8 cellular contexts compared by ENCODE assay signal in the genomic region with DNA sequence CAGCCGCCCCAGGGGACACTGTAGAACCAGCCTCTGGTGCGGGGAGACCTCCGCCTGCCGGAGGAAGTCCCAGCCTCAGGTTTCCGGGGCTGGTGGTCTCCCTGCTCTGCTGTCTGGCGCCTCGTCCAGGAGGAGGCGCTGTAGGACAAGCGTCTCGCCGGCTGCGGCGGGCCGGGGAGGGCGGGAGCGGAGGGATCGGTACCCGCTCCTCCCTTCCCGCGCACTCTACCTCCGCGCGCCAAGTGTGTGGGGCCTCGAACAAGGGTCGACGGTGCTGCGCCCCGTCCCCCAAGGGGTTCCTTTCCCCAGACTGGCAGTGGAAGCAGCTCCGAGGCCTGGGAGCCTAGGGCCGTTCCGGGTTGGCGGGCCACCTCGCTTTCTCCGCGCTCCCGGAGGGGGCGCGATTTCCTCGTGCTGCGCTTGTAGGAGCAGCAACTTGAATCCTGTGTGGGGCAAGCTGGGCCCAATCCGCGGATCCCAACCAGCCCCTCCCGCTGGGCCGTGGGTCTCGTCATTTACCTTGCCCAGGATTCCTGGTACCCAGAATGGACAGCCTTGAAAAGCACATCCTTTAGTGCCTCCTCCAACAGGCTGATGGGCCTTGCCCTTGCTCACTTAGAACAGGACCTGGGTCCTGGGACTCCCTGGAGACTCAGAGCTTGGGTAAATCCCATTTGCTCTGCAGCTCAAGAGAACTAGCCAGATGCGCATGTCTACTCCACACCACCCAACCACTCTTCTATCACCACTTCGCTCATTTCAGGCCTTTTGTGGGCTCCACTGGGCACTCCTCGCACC. TPM values are rescaled to one million over a fixed set of nuclear protein-coding genes. Genes with fewer than 3 reads are reported as not detected.
DNase-seq lines count a peak whose midpoint lies in the region; ATAC-seq, FAIRE-seq and TF ChIP-seq lines count a peak whose summit lies in the region.

No MANE protein-coding gene starts in this region.

- H3K27me3 ChIP-seq in GM23248 (replicated peaks; ENCODE audit: insufficient read depth) (no peaks in the 10 kb centered on the region), K562 (ENCODE audit: control insufficient read depth in 2 of 2, insufficient read depth in 2 of 2, low read length in 2 of 2) (peaks cover 22 to 40% of the 10 kb centered on the region in 2 experiments; a peak in 4 of 5 replicates), iPS-18a (ENCODE audit: control insufficient read depth, insufficient read depth, low read length) (peaks cover 100% of the 10 kb centered on the region), skeletal muscle satellite cell (ENCODE audit: control insufficient read depth, insufficient read depth, low read length) (peaks cover 5% of the 10 kb centered on the region)

- H2AFZ ChIP-seq in GM23248 (peak overlapping the region; percentile 67), K562 (ENCODE audit: low read depth, low read length) (peak overlapping the region; percentile 92)

- no TSS peak for BruUV-seq in K562 (replicated peaks; lab: Mats Ljungman, UMichigan)

- in situ Hi-C loops in GM23248 (cut with MboI), result loop anchor here (5.0 to 10.0 kb wide), 2 partner anchors 314 to 407 kb away; no protein-coding TSS in a partner anchor
- in situ Hi-C loops in K562 (cut with MboI), result loop anchor here (5.0 to 25.0 kb wide), 3 partner anchors 317 to 1622 kb away; no protein-coding TSS in a partner anchor

- no peaks in the 10 kb centered on the region for H3K9me2 ChIP-seq in GM23248 (ENCODE audit: insufficient read depth)

- H3K4me3 ChIP-seq in GM12865 (ENCODE audit: low read depth, low read length), result peak overlapping the region; percentile 52
- peak overlapping the region; percentile 85 for H3K4me3 ChIP-seq in GM23248
- H3K4me3 ChIP-seq in K562, result peak overlapping the region; percentile 51
- H3K4me3 ChIP-seq in iPS-18a (ENCODE audit: low read length), result peak overlapping the region; percentile 56
- peak overlapping the region; percentile 75 for H3K4me3 ChIP-seq in skeletal muscle satellite cell (ENCODE audit: low read length)

- H3K79me2 ChIP-seq in GM23248 (ENCODE audit: insufficient read depth), result peaks cover 98% of the 10 kb centered on the region
- H3K79me2 ChIP-seq in K562 (ENCODE audit: control insufficient read depth, insufficient read depth, low read length), result no peaks in the 10 kb centered on the region

- peak overlapping the region; percentile 93 for H3K4me2 ChIP-seq in GM23248 (ENCODE audit: unreplicated experiment)
- H3K4me2 ChIP-seq in K562 (ENCODE audit: insufficient read depth, low read length), result peak overlapping the region; percentile 73
- peak overlapping the region; percentile 88 for H3K4me2 ChIP-seq in skeletal muscle satellite cell (ENCODE audit: low read length)

- no peak for TF ChIP-seq POLR2A in K562 (conservative IDR thresholded peaks at IDR 0.05)

- DNase-seq in GM12865 (ENCODE audit: low read depth) (peak; percentile 84), GM23248 (peak; percentile 89), Kasumi-1 (lab: John Stamatoyannopoulos, UW) (peak; percentile 70 to 80), T-helper 2 cell (peak in 4 of 5 experiments; percentile 27 to 72 (median 51)), K562 (ENCODE audit: extremely low read depth in 1 of 4, low spot score in 3 of 4) (peak; percentile 86 to 95 (median 94))

- CTCF ChIA-PET in K562 (lab: Yijun Ruan, JAX; ENCODE audit: low intra/inter-chr PET ratio), result interaction anchor here (0.5 to 2.6 kb wide), 11 partner anchors 14 to 1618 kb away, joined by 3 to 40 read pairs (median 6); no protein-coding TSS in a partner anchor

- TF ChIP-seq CTCF in GM12865 (IDR thresholded peaks at IDR 0.05; ENCODE audit: insufficient read depth, low read depth, low read length, missing control alignments), result peak; percentile 90
- peak; percentile 84 to 95 (median 91) for TF ChIP-seq CTCF in K562 (IDR thresholded peaks at IDR 0.05 in 2 of 3, conservative IDR thresholded peaks at IDR 0.05 in 1 of 3; ENCODE audit: insufficient read depth in 2 of 3, low read depth in 1 of 3, low read length in 3 of 3)

- peak overlapping the region; percentile 96 for H3K27ac ChIP-seq in GM23248
- no peak overlapping the region for H3K27ac ChIP-seq in K562 (ENCODE audit: extremely low read depth, low read depth, low read length)
- no peak overlapping the region for H3K27ac ChIP-seq in iPS-18a (ENCODE audit: low read length)

- ATAC-seq in K562 (peak; percentile 98), HG03469 (IDR thresholded peaks at IDR 0.05; ENCODE audit: unreplicated experiment) (no peak)

- FAIRE-seq in K562 (lab: Jason Lieb, UNC), result peak; percentile 79

- POLR2A ChIA-PET in K562 (lab: Yijun Ruan, JAX), result interaction anchor here (0.6 to 1.9 kb wide), 4 partner anchors 8 to 314 kb away, joined by 3 to 7 read pairs (median 4); no protein-coding TSS in a partner anchor

- H3K9me1 ChIP-seq in K562 (ENCODE audit: control insufficient read depth, insufficient read depth, low read length), result no peaks in the 10 kb centered on the region

- H4K20me1 ChIP-seq in GM23248 (ENCODE audit: insufficient read depth) (no peaks in the 10 kb centered on the region; the same call in 1 of the 2 replicates), K562 (replicated peaks; ENCODE audit: control insufficient read depth, insufficient read depth, low read length) (no peaks in the 10 kb centered on the region; the same call in 1 of the 2 replicates)

- H3K9me3 ChIP-seq in GM23248 (ENCODE audit: low read depth), result no peaks in the 10 kb centered on the region
- no peaks in the 10 kb centered on the region; the same call in 1 of the 2 replicates for H3K9me3 ChIP-seq in K562 (replicated peaks; ENCODE audit: control insufficient read depth, insufficient read depth, low read depth, low read length)
- no peaks in the 10 kb centered on the region for H3K9me3 ChIP-seq in iPS-18a (ENCODE audit: control insufficient read depth, low read depth, low read length)
- H3K9me3 ChIP-seq in skeletal muscle satellite cell (replicated peaks; ENCODE audit: low read length), result no peaks in the 10 kb centered on the region

- no peaks in the 10 kb centered on the region for H3K36me3 ChIP-seq in GM23248 (ENCODE audit: low read depth)
- H3K36me3 ChIP-seq in K562 (ENCODE audit: control insufficient read depth, insufficient read depth, low read length), result no peaks in the 10 kb centered on the region
- H3K36me3 ChIP-seq in iPS-18a (ENCODE audit: control insufficient read depth, low read depth, low read length), result no peaks in the 10 kb centered on the region
- no peaks in the 10 kb centered on the region for H3K36me3 ChIP-seq in skeletal muscle satellite cell (ENCODE audit: insufficient read depth, low read length)

- H3F3A ChIP-seq in GM23248 (ENCODE audit: insufficient read depth), result peaks cover 24% of the 10 kb centered on the region

- peaks cover 22% of the 10 kb centered on the region for H3K4me1 ChIP-seq in GM23248 (ENCODE audit: insufficient read depth)
- peaks cover 0 to 15% of the 10 kb centered on the region in 2 experiments; a peak in 2 of 5 replicates for H3K4me1 ChIP-seq in K562 (replicated peaks in 1 of 2; ENCODE audit: control insufficient read depth in 2 of 2, insufficient read depth in 2 of 2, low read length in 2 of 2)
- no peaks in the 10 kb centered on the region for H3K4me1 ChIP-seq in iPS-18a (ENCODE audit: control insufficient read depth, low read depth, low read length)
- H3K4me1 ChIP-seq in skeletal muscle satellite cell (ENCODE audit: control insufficient read depth, insufficient read depth, low read length), result peaks cover 2% of the 10 kb centered on the region

- no peak; the same call in 1 of the 2 replicates for TF ChIP-seq EP300 in K562 (IDR thresholded peaks at IDR 0.05; ENCODE audit: low read length)

- intact Hi-C loops in K562 (cut with micrococcal nuclease), result loop anchor here (1.0 to 10.0 kb wide), 6 partner anchors 234 to 1614 kb away; no protein-coding TSS in a partner anchor

- peak overlapping the region; percentile 97 for H3K9ac ChIP-seq in GM23248
- peak overlapping the region; percentile 13 to 88; a peak in 3 of 4 replicates for H3K9ac ChIP-seq in K562 (ENCODE audit: insufficient read depth in 1 of 2, low read depth in 2 of 2, low read length in 2 of 2)
- H3K9ac ChIP-seq in iPS-18a (ENCODE audit: low read length), result no peak overlapping the region
- H3K9ac ChIP-seq in skeletal muscle satellite cell (ENCODE audit: low read depth, low read length), result peak overlapping the region; percentile 63

- peak; percentile 98 to 99 for TF ChIP-seq RAD21 in K562 (CRISPR knock-in tag; conservative IDR thresholded peaks at IDR 0.05 in 1 of 2, IDR thresholded peaks at IDR 0.05 in 1 of 2)

- 9 to 11% methylated on average over 29 to 45 of the region's 48 CpGs for WGBS in GM23248 (ENCODE audit: low coverage in 1 of 2, low lambda C conversion rate in 2 of 2, missing lambda C conversion rate in 2 of 2), 2 experiments
- 5% methylated on average over 46 of the region's 48 CpGs for WGBS in K562 (ENCODE audit: insufficient coverage, low coverage, missing lambda C conversion rate)

RNA-seq across cellular contexts. Expression of gene HOXD4, which starts 10.6 kb away (rescaled TPM):
- total RNA-seq in GM23248 (2014; rRNA removed; shearing (Covaris generic)), result 2.5 and 7.8 TPM in 2 replicates
- polyA plus RNA-seq in GM23248 (2016; fragmentation: Nextera tagmentation; extraction: Ambion mirVana) (0.54 and 1.4 TPM in 2 replicates), K562 (2011; rRNA removed) (not detected in 2 replicates), K562 (2014; fragmentation: Illumina TruSeq; extraction: Trizol) (not detected in 2 replicates), K562 (2014; fragmentation: Nextera tagmentation; extraction: Ambion mirVana) (not detected), K562 (2014; rRNA removed) (not detected in 2 replicates)
- not detected in 2 replicates for total RNA-seq in K562 (2011; cell fraction: chromatin; rRNA removed; ENCODE audit: low replicate concordance)
- total RNA-seq in K562 (2011; cell fraction: nucleolus; rRNA removed), result not detected in 2 replicates
- not detected in 2 replicates for total RNA-seq in K562 (2011; cell fraction: nucleoplasm; rRNA removed)
- total RNA-seq in K562 (2014; rRNA removed) (not detected in 2 replicates), K562 (2014; rRNA removed; fragmentation: Illumina TruSeq; extraction: Trizol) (not detected in 2 replicates), K562 (2015; rRNA removed; fragmentation: Illumina TruSeq; extraction: Trizol) (not detected in 2 replicates), K562 (2021) (not detected in 2 replicates)
- polyA plus RNA-seq in K562 (2011; cell fraction: cytosol; rRNA removed), result 0.04 TPM in 1 of 2 replicates, not detected in the other
- polyA plus RNA-seq in K562 (2011; cell fraction: nucleus; rRNA removed), result not detected in 2 replicates
- 0.11 TPM in 1 of 2 replicates, not detected in the other for polyA plus RNA-seq in K562 (2012)
- polyA minus RNA-seq in K562 (2011; rRNA and poly(A)+ RNA removed), result not detected in 2 replicates
- polyA minus RNA-seq in K562 (2011; cell fraction: cytosol; rRNA and poly(A)+ RNA removed), result not detected in 2 replicates
- not detected in 2 replicates for polyA minus RNA-seq in K562 (2011; cell fraction: nucleus; rRNA and poly(A)+ RNA removed)
- 1.1 and 2.5 TPM in 2 replicates for total RNA-seq in skeletal muscle satellite cell (2012; rRNA removed)

RNA-seq across cellular contexts. Expression of gene HOXD8, which starts 11.2 kb away (rescaled TPM):
- total RNA-seq in GM23248 (2014; rRNA removed; shearing (Covaris generic)), result 23.4 and 27.8 TPM in 2 replicates
- polyA plus RNA-seq in GM23248 (2016; fragmentation: Nextera tagmentation; extraction: Ambion mirVana) (18.0 and 19.7 TPM in 2 replicates), K562 (2011; rRNA removed) (not detected in 2 replicates), K562 (2014; fragmentation: Illumina TruSeq; extraction: Trizol) (not detected in 2 replicates), K562 (2014; fragmentation: Nextera tagmentation; extraction: Ambion mirVana) (under 1 TPM in 1 of 2 experiments, not detected in 1; 0.04 TPM), K562 (2014; rRNA removed) (0.30 TPM in 1 of 2 replicates, not detected in the other)
- total RNA-seq in K562 (2011; cell fraction: chromatin; rRNA removed; ENCODE audit: low replicate concordance), result not detected in 2 replicates
- not detected in 2 replicates for total RNA-seq in K562 (2011; cell fraction: nucleolus; rRNA removed)
- not detected in 2 replicates for total RNA-seq in K562 (2011; cell fraction: nucleoplasm; rRNA removed)
- total RNA-seq in K562 (2014; rRNA removed) (not detected in 2 replicates), K562 (2014; rRNA removed; fragmentation: Illumina TruSeq; extraction: Trizol) (0.15 TPM in 1 of 2 replicates, not detected in the other), K562 (2015; rRNA removed; fragmentation: Illumina TruSeq; extraction: Trizol) (not detected in 2 replicates), K562 (2021) (not detected in 2 replicates)
- not detected in 2 replicates for polyA plus RNA-seq in K562 (2011; cell fraction: cytosol; rRNA removed)
- polyA plus RNA-seq in K562 (2011; cell fraction: nucleus; rRNA removed), result not detected in 2 replicates
- polyA plus RNA-seq in K562 (2012), result 0.57 TPM in 1 of 2 replicates, not detected in the other
- not detected in 2 replicates for polyA minus RNA-seq in K562 (2011; rRNA and poly(A)+ RNA removed)
- polyA minus RNA-seq in K562 (2011; cell fraction: cytosol; rRNA and poly(A)+ RNA removed), result not detected in 2 replicates
- 0.22 TPM in 1 of 2 replicates, not detected in the other for polyA minus RNA-seq in K562 (2011; cell fraction: nucleus; rRNA and poly(A)+ RNA removed)
- total RNA-seq in skeletal muscle satellite cell (2012; rRNA removed), result 6.6 and 9.0 TPM in 2 replicates

RNA-seq across cellular contexts. Expression of gene HOXD3, which starts 16.4 kb away (rescaled TPM):
- total RNA-seq in GM23248 (2014; rRNA removed; shearing (Covaris generic)), result 3.2 and 5.2 TPM in 2 replicates
- polyA plus RNA-seq in GM23248 (2016; fragmentation: Nextera tagmentation; extraction: Ambion mirVana) (1.9 and 2.3 TPM in 2 replicates), K562 (2011; rRNA removed) (not detected in 2 replicates), K562 (2014; fragmentation: Illumina TruSeq; extraction: Trizol) (not detected in 2 replicates), K562 (2014; fragmentation: Nextera tagmentation; extraction: Ambion mirVana) (not detected), K562 (2014; rRNA removed) (not detected in 2 replicates)
- not detected in 2 replicates for total RNA-seq in K562 (2011; cell fraction: chromatin; rRNA removed; ENCODE audit: low replicate concordance)
- total RNA-seq in K562 (2011; cell fraction: nucleolus; rRNA removed), result not detected in 2 replicates
- total RNA-seq in K562 (2011; cell fraction: nucleoplasm; rRNA removed), result not detected in 2 replicates
- total RNA-seq in K562 (2014; rRNA removed) (not detected in 2 replicates), K562 (2014; rRNA removed; fragmentation: Illumina TruSeq; extraction: Trizol) (not detected in 2 replicates), K562 (2015; rRNA removed; fragmentation: Illumina TruSeq; extraction: Trizol) (not detected in 2 replicates), K562 (2021) (not detected in 2 replicates)
- polyA plus RNA-seq in K562 (2011; cell fraction: cytosol; rRNA removed), result not detected in 2 replicates
- polyA plus RNA-seq in K562 (2011; cell fraction: nucleus; rRNA removed), result not detected in 2 replicates
- not detected in 2 replicates for polyA plus RNA-seq in K562 (2012)
- not detected in 2 replicates for polyA minus RNA-seq in K562 (2011; rRNA and poly(A)+ RNA removed)
- not detected in 2 replicates for polyA minus RNA-seq in K562 (2011; cell fraction: cytosol; rRNA and poly(A)+ RNA removed)
- not detected in 2 replicates for polyA minus RNA-seq in K562 (2011; cell fraction: nucleus; rRNA and poly(A)+ RNA removed)
- total RNA-seq in skeletal muscle satellite cell (2012; rRNA removed), result 1.1 and 2.8 TPM in 2 replicates

RNA-seq across cellular contexts. Expression of gene HOXD9, which starts 18.2 kb away (rescaled TPM):
- 4.2 and 7.0 TPM in 2 replicates for total RNA-seq in GM23248 (2014; rRNA removed; shearing (Covaris generic))
- polyA plus RNA-seq in GM23248 (2016; fragmentation: Nextera tagmentation; extraction: Ambion mirVana) (5.7 and 7.2 TPM in 2 replicates), K562 (2011; rRNA removed) (not detected in 2 replicates), K562 (2014; fragmentation: Illumina TruSeq; extraction: Trizol) (not detected in 2 replicates), K562 (2014; fragmentation: Nextera tagmentation; extraction: Ambion mirVana) (not detected), K562 (2014; rRNA removed) (not detected in 2 replicates)
- not detected in 2 replicates for total RNA-seq in K562 (2011; cell fraction: chromatin; rRNA removed; ENCODE audit: low replicate concordance)
- total RNA-seq in K562 (2011; cell fraction: nucleolus; rRNA removed), result not detected in 2 replicates
- total RNA-seq in K562 (2011; cell fraction: nucleoplasm; rRNA removed), result not detected in 2 replicates
- total RNA-seq in K562 (2014; rRNA removed) (not detected in 2 replicates), K562 (2014; rRNA removed; fragmentation: Illumina TruSeq; extraction: Trizol) (not detected in 2 replicates), K562 (2015; rRNA removed; fragmentation: Illumina TruSeq; extraction: Trizol) (not detected in 2 replicates), K562 (2021) (not detected in 2 replicates)
- polyA plus RNA-seq in K562 (2011; cell fraction: cytosol; rRNA removed), result not detected in 2 replicates
- not detected in 2 replicates for polyA plus RNA-seq in K562 (2011; cell fraction: nucleus; rRNA removed)
- polyA plus RNA-seq in K562 (2012), result not detected in 2 replicates
- polyA minus RNA-seq in K562 (2011; rRNA and poly(A)+ RNA removed), result not detected in 2 replicates
- not detected in 2 replicates for polyA minus RNA-seq in K562 (2011; cell fraction: cytosol; rRNA and poly(A)+ RNA removed)
- not detected in 2 replicates for polyA minus RNA-seq in K562 (2011; cell fraction: nucleus; rRNA and poly(A)+ RNA removed)
- total RNA-seq in skeletal muscle satellite cell (2012; rRNA removed), result 1.1 and 1.3 TPM in 2 replicates

RNA-seq across cellular contexts. Expression of gene HOXD10, which starts 24.1 kb away (rescaled TPM):
- total RNA-seq in GM23248 (2014; rRNA removed; shearing (Covaris generic)), result 17.2 and 23.5 TPM in 2 replicates
- 10.9 and 16.0 TPM in 2 replicates for polyA plus RNA-seq in GM23248 (2016; fragmentation: Nextera tagmentation; extraction: Ambion mirVana)
- not detected in 2 replicates for total RNA-seq in K562 (2011; cell fraction: chromatin; rRNA removed; ENCODE audit: low replicate concordance)
- not detected in 2 replicates for total RNA-seq in K562 (2011; cell fraction: nucleolus; rRNA removed)
- not detected in 2 replicates for total RNA-seq in K562 (2011; cell fraction: nucleoplasm; rRNA removed)
- total RNA-seq in K562 (2014; rRNA removed), result not detected in 2 replicates
- not detected in 2 replicates for total RNA-seq in K562 (2014; rRNA removed; fragmentation: Illumina TruSeq; extraction: Trizol)
- not detected in 2 replicates for total RNA-seq in K562 (2015; rRNA removed; fragmentation: Illumina TruSeq; extraction: Trizol)
- not detected in 2 replicates for total RNA-seq in K562 (2021)
- polyA plus RNA-seq in K562 (2011; rRNA removed), result not detected in 2 replicates
- polyA plus RNA-seq in K562 (2011; cell fraction: cytosol; rRNA removed), result not detected in 2 replicates
- not detected in 2 replicates for polyA plus RNA-seq in K562 (2011; cell fraction: nucleus; rRNA removed)
- not detected in 2 replicates for polyA plus RNA-seq in K562 (2012)
- polyA plus RNA-seq in K562 (2014; fragmentation: Illumina TruSeq; extraction: Trizol), result not detected in 2 replicates
- not detected for polyA plus RNA-seq in K562 (2014; fragmentation: Nextera tagmentation; extraction: Ambion mirVana)
- polyA plus RNA-seq in K562 (2014; rRNA removed), result not detected in 2 replicates
- not detected in 2 replicates for polyA minus RNA-seq in K562 (2011; rRNA and poly(A)+ RNA removed)
- not detected in 2 replicates for polyA minus RNA-seq in K562 (2011; cell fraction: cytosol; rRNA and poly(A)+ RNA removed)
- not detected in 2 replicates for polyA minus RNA-seq in K562 (2011; cell fraction: nucleus; rRNA and poly(A)+ RNA removed)
- total RNA-seq in skeletal muscle satellite cell (2012; rRNA removed), result 0.22 and 0.25 TPM in 2 replicates

Comparison
In these comparisons a context has a peak if more than half of its experiments do, and no peak if none do; other contexts are left out.
1. RNA of gene HOXD8, which starts 11.2 kb away (total RNA-seq): 23.4 to 27.8 TPM in GM23248; 0.15 TPM in K562; every median in the first group is over 10 times any median in the second.
2. Peak in every context shown above with its lines, with median percentiles within 50 percentile points of each other: DNase-seq, H3K4me3 ChIP-seq and H3K4me2 ChIP-seq.